ENCODE assay signal across 2 cellular contexts in genomic region chr19:4555657-4556561, GRCh38.
TF ChIP-seq lines count a peak whose summit lies in the region.

No MANE protein-coding gene starts in this region.

TF ChIP-seq in Ishikawa, 13 proteins besides CTCF, POLR2A, EP300 and RAD21:
- TF ChIP-seq MAX (IDR thresholded peaks at IDR 0.05) = peak; percentile 7; the same call in 1 of the 2 replicates
- TF ChIP-seq NFIC (IDR thresholded peaks at IDR 0.05) = no peak
- TF ChIP-seq EGR1 (IDR thresholded peaks at IDR 0.05) = peak; percentile 95
- TF ChIP-seq CREB1 (IDR thresholded peaks at IDR 0.05; ENCODE audit: low read depth) = no peak
- TF ChIP-seq FOXM1 (IDR thresholded peaks at IDR 0.05; ENCODE audit: borderline replicate concordance, low read depth) = no peak
- TF ChIP-seq, protein P1, sequence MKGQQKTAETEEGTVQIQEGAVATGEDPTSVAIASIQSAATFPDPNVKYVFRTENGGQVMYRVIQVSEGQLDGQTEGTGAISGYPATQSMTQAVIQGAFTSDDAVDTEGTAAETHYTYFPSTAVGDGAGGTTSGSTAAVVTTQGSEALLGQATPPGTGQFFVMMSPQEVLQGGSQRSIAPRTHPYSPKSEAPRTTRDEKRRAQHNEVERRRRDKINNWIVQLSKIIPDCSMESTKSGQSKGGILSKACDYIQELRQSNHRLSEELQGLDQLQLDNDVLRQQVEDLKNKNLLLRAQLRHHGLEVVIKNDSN (IDR thresholded peaks at IDR 0.05) = no peak
TF ChIP-seq in Ishikawa: peak in this region for 2.

TF ChIP-seq in GM12878, 131 proteins besides CTCF, POLR2A, EP300 and RAD21:
- no peak for TF ChIP-seq CBX3 (IDR thresholded peaks at IDR 0.05; ENCODE audit: borderline replicate concordance, low read depth)
- 0 out of 3 replicates have a peak, but pooled peaks of 1 of the 2 experiments have one; percentile 14 for TF ChIP-seq EGR1 (IDR thresholded peaks at IDR 0.05; ENCODE audit: borderline replicate concordance in 1 of 2, low read depth in 2 of 2, low read length in 2 of 2)
